9 cellular contexts compared by ENCODE assay signal in genomic region chr10:92594194-92594593, GRCh38. TPM values are rescaled to one million over a fixed set of nuclear protein-coding genes. Genes with fewer than 3 reads are reported as not detected.
DNase-seq lines count a peak whose midpoint lies in the region; ATAC-seq, FAIRE-seq and TF ChIP-seq lines count a peak whose summit lies in the region.
"Had no signal": no experiment of that assay in that cellular context is flagged by ENCODE, and none has a peak within 500 bp of the region (broad histone marks: within the 10 kb centered on the region; RNA-seq: fewer than 3 reads in every experiment).

No MANE protein-coding gene starts in this region.

- peak overlapping the region; percentile 95 for H3K4me3 Mint-ChIP-seq in activated CD4-positive, alpha-beta T cell treated with anti-CD3 and anti-CD28 coated beads, Interleukin-2, amount 10 ng/mL, durations not matched to agents 7 days and 5 days
- peak overlapping the region; percentile 95 for H3K4me3 Mint-ChIP-seq in endothelial cell (ENCODE audit: unreplicated experiment)

- no peaks in the 10 kb centered on the region for H3K27me3 ChIP-seq in Panc1 (ENCODE audit: control insufficient read depth, insufficient read depth, low read length)
- no peaks in the 10 kb centered on the region for H3K27me3 ChIP-seq in small intestine (ENCODE audit: control insufficient read depth in 2 of 2, insufficient read depth in 2 of 2, low read length in 2 of 2)

- peak overlapping the region; percentile 79 to 81 for H3K4me3 ChIP-seq in Panc1 (ENCODE audit: low read depth in 2 of 2, low read length in 2 of 2)
- H3K4me3 ChIP-seq in small intestine (ENCODE audit: low read depth in 1 of 2, low read length in 2 of 2), result no peak overlapping the region

- TF ChIP-seq CTCF in Panc1 (IDR thresholded peaks at IDR 0.05), result no peak
- no peak for TF ChIP-seq CTCF in endothelial cell (IDR thresholded peaks at IDR 0.05; ENCODE audit: unreplicated experiment)

- BruUV-seq in Panc1 (replicated peaks; lab: Mats Ljungman, UMichigan), result no TSS peak

- intact Hi-C loops in Panc1 (cut with micrococcal nuclease; ENCODE audit: unreplicated experiment), result no loop called here

- POLR2A ChIA-PET in activated CD4-positive, alpha-beta T cell treated with anti-CD3 and anti-CD28 coated beads, Interleukin-2, amount 10 ng/mL, durations not matched to agents 7 days and 5 days (lab: Charles Lee), result no interaction called here
- POLR2A ChIA-PET in Panc1 (lab: Charles Lee), result no interaction called here

- H3K27me3 Mint-ChIP-seq in activated CD4-positive, alpha-beta T cell treated with anti-CD3 and anti-CD28 coated beads, Interleukin-2, amount 10 ng/mL, durations not matched to agents 7 days and 5 days, result no peaks in the 10 kb centered on the region
- H3K27me3 Mint-ChIP-seq in endothelial cell (ENCODE audit: unreplicated experiment), result peaks cover 7% of the 10 kb centered on the region

- peaks cover 35% of the 10 kb centered on the region for H3K36me3 Mint-ChIP-seq in activated CD4-positive, alpha-beta T cell treated with anti-CD3 and anti-CD28 coated beads, Interleukin-2, amount 10 ng/mL, durations not matched to agents 7 days and 5 days (ENCODE audit: low read depth)
- H3K36me3 Mint-ChIP-seq in endothelial cell (ENCODE audit: low read depth, unreplicated experiment), result peaks cover 4% of the 10 kb centered on the region

- 6 to 18% (median 10%) methylated on average over 3 of the region's 3 CpGs for WGBS in small intestine, 3 donors

- no peaks in the 10 kb centered on the region for H3K9me3 Mint-ChIP-seq in activated CD4-positive, alpha-beta T cell treated with anti-CD3 and anti-CD28 coated beads, Interleukin-2, amount 10 ng/mL, durations not matched to agents 7 days and 5 days
- no peaks in the 10 kb centered on the region for H3K9me3 Mint-ChIP-seq in endothelial cell (ENCODE audit: unreplicated experiment)

- H3K9me3 ChIP-seq in Panc1 (ENCODE audit: control insufficient read depth, insufficient read depth, low read depth, low read length) (no peaks in the 10 kb centered on the region), small intestine (ENCODE audit: control insufficient read depth, low read depth) (no peaks in the 10 kb centered on the region)

- H3K4me1 Mint-ChIP-seq in activated CD4-positive, alpha-beta T cell treated with anti-CD3 and anti-CD28 coated beads, Interleukin-2, amount 10 ng/mL, durations not matched to agents 7 days and 5 days, result peaks cover 63% of the 10 kb centered on the region
- peaks cover 30% of the 10 kb centered on the region for H3K4me1 Mint-ChIP-seq in endothelial cell (ENCODE audit: unreplicated experiment)

- ATAC-seq in Panc1, result no peak
- no peak for ATAC-seq in GM21723 (IDR thresholded peaks at IDR 0.05; ENCODE audit: unreplicated experiment)
- ATAC-seq in HG03457 (IDR thresholded peaks at IDR 0.05; ENCODE audit: unreplicated experiment), result no peak
- ATAC-seq: esophagus mucosa had no signal

- no peak for FAIRE-seq in small intestine (lab: Jason Lieb, UNC)

- no peaks in the 10 kb centered on the region; the same call in 1 of the 2 replicates for H3K36me3 ChIP-seq in Panc1 (ENCODE audit: control insufficient read depth, insufficient read depth, low read length)
- H3K36me3 ChIP-seq in small intestine (ENCODE audit: control insufficient read depth in 2 of 2, insufficient read depth in 2 of 2, low read length in 2 of 2), result no peaks in the 10 kb centered on the region

- no peak for DNase-seq in activated CD4-positive, alpha-beta T cell treated with anti-CD3 and anti-CD28 coated beads, Interleukin-2, amount 10 ng/mL, durations not matched to agents 7 days and 5 days
- no peak for DNase-seq in activated CD4-positive, alpha-beta T cell treated with anti-CD3 and anti-CD28 coated beads for 1 hour
- DNase-seq in Panc1 (ENCODE audit: low read depth, low spot score) (no peak), endothelial cell (ENCODE audit: low spot score) (no peak), small intestine (peak; percentile 7), NCI-H146 (lab: John Stamatoyannopoulos, UW) (no peak)

- H3K27ac ChIP-seq in Panc1 (ENCODE audit: low read length) (peak overlapping the region; percentile 87), small intestine (ENCODE audit: low read depth in 1 of 2, low read length in 1 of 2) (no peak overlapping the region)

- peaks cover 31% of the 10 kb centered on the region for H3K4me1 ChIP-seq in Panc1 (ENCODE audit: control insufficient read depth, insufficient read depth, low read length)
- no peaks in the 10 kb centered on the region for H3K4me1 ChIP-seq in small intestine (ENCODE audit: control insufficient read depth in 2 of 2, insufficient read depth in 1 of 2, low read depth in 1 of 2, low read length in 1 of 2)

- H3K27ac Mint-ChIP-seq in activated CD4-positive, alpha-beta T cell treated with anti-CD3 and anti-CD28 coated beads, Interleukin-2, amount 10 ng/mL, durations not matched to agents 7 days and 5 days, result peak overlapping the region; percentile 100
- peak overlapping the region; percentile 21 for H3K27ac Mint-ChIP-seq in endothelial cell (ENCODE audit: unreplicated experiment)

- CTCF ChIA-PET in activated CD4-positive, alpha-beta T cell treated with anti-CD3 and anti-CD28 coated beads, Interleukin-2, amount 10 ng/mL, durations not matched to agents 7 days and 5 days (lab: Charles Lee), result no interaction called here
- CTCF ChIA-PET in Panc1 (lab: Charles Lee), result no interaction called here

- in situ Hi-C loops in Panc1 (cut with HindIII; ENCODE audit: low pct_unique_long_range_greater_than_20kb, low sequenced_read_pairs), result no loop called here

RNA-seq across cellular contexts. Expression of gene KIF11, which starts 1.3 kb away (rescaled TPM):
- total RNA-seq in activated CD4-positive, alpha-beta T cell treated with anti-CD3 and anti-CD28 coated beads, Interleukin-2, amount 10 ng/mL, durations not matched to agents 7 days and 5 days, result 100 to 1,000 TPM in 1 of 2 experiments, 10 to 100 TPM in 1; 89.8 to 105 TPM
- total RNA-seq in Panc1 (2021; ENCODE audit: unreplicated experiment) (47.8 TPM), endothelial cell (ENCODE audit: unreplicated experiment) (9.4 TPM)
- polyA plus RNA-seq in Panc1 (2012; ENCODE audit: insufficient read length), result 9.5 TPM
- polyA plus RNA-seq in small intestine, result 10 to 100 TPM in 1 of 3 donors, 1 to 10 TPM in 1, under 1 TPM in 1; 0.89 to 12.7 (median 1.1) TPM

RNA-seq across cellular contexts. Expression of gene IDE, which starts 20.3 kb away (rescaled TPM):
- total RNA-seq in activated CD4-positive, alpha-beta T cell treated with anti-CD3 and anti-CD28 coated beads, Interleukin-2, amount 10 ng/mL, durations not matched to agents 7 days and 5 days, result 10 to 100 TPM; 21.7 to 29.0 TPM
- total RNA-seq in Panc1 (2021; ENCODE audit: unreplicated experiment) (79.0 TPM), endothelial cell (ENCODE audit: unreplicated experiment) (41.6 TPM)
- 25.2 TPM for polyA plus RNA-seq in Panc1 (2012; ENCODE audit: insufficient read length)
- 10 to 100 TPM in 2 of 3 donors, 1 to 10 TPM in 1; 9.2 to 11.9 (median 11.0) TPM for polyA plus RNA-seq in small intestine

Comparison
In these comparisons a context has a peak if more than half of its experiments do, and no peak if none do; other contexts are left out.
1. H3K4me3 ChIP-seq: peak in Panc1 (2 of 2); none in small intestine (0 of 2).